11 cellular contexts compared by ENCODE assay signal in genomic region chr14:94077111-94077821, GRCh38. TPM values are rescaled to one million over a fixed set of nuclear protein-coding genes. Genes with fewer than 3 reads are reported as not detected.
DNase-seq lines count a peak whose midpoint lies in the region; ATAC-seq and TF ChIP-seq lines count a peak whose summit lies in the region.
"Had no signal": no experiment of that assay in that cellular context is flagged by ENCODE, and none has a peak within 500 bp of the region (broad histone marks: within the 10 kb centered on the region; RNA-seq: fewer than 3 reads in every experiment).

No MANE protein-coding gene starts in this region.

- H3K4me1 ChIP-seq in lower lobe of right lung: peaks cover 58% of the 10 kb centered on the region
- H3K4me1 ChIP-seq in testis: peaks cover 16% of the 10 kb centered on the region

- H3K9me3 ChIP-seq in lower lobe of right lung (peaks cover 13% of the 10 kb centered on the region), testis (no peaks in the 10 kb centered on the region)

- no peak for DNase-seq in activated T-cell treated with anti-CD3 and anti-CD28 coated beads, Interleukin-2, amount 50 U/mL, for 72 hours
- no peak for DNase-seq in activated T-cell treated with anti-CD3 and anti-CD28 coated beads, Interleukin-2, amount 50 U/mL, for 1 hour
- no peak for DNase-seq in activated naive CD8-positive, alpha-beta T cell treated with anti-CD3 and anti-CD28 coated beads, Interleukin-2, amount 50 U/mL, for 24 hours
- DNase-seq in lower lobe of right lung (no peak), testis (no peak), DMS153 (lab: John Stamatoyannopoulos, UW) (no peak), D341Med (ENCODE audit: low spot score) (no peak), H4 (ENCODE audit: low spot score) (no peak)
- DNase-seq: BE2C, NCI-H1417 treated with DMSO at 0.1 percent for 48 hours, RPMI8226 had no signal

- H3K27me3 ChIP-seq in lower lobe of right lung (ENCODE audit: low read depth) (no peaks in the 10 kb centered on the region), testis (no peaks in the 10 kb centered on the region)
- H3K27me3 ChIP-seq: BE2C had no signal

- peaks cover 31 to 44% of the 10 kb centered on the region in 2 donors for H3K36me3 Mint-ChIP-seq in activated T-cell treated with anti-CD3 and anti-CD28 coated beads, Interleukin-2, amount 50 U/mL, for 72 hours (ENCODE audit: insufficient read depth in 2 of 2)
- H3K36me3 Mint-ChIP-seq in activated naive CD8-positive, alpha-beta T cell treated with anti-CD3 and anti-CD28 coated beads, Interleukin-2, amount 50 U/mL, for 24 hours (ENCODE audit: low read depth): peaks cover 71% of the 10 kb centered on the region

- H3K4me3 Mint-ChIP-seq in activated T-cell treated with anti-CD3 and anti-CD28 coated beads, Interleukin-2, amount 50 U/mL, for 72 hours: peak overlapping the region; percentile 97 to 100
- peak overlapping the region; percentile 99 for H3K4me3 Mint-ChIP-seq in activated naive CD8-positive, alpha-beta T cell treated with anti-CD3 and anti-CD28 coated beads, Interleukin-2, amount 50 U/mL, for 24 hours

- H3K36me3 ChIP-seq in lower lobe of right lung (peaks cover 21% of the 10 kb centered on the region), testis (ENCODE audit: low read depth, missing control alignments) (no peaks in the 10 kb centered on the region)

- peak overlapping the region; percentile 11 for H3K27ac Mint-ChIP-seq in activated T-cell treated with anti-CD3 and anti-CD28 coated beads, Interleukin-2, amount 50 U/mL, for 72 hours
- peak overlapping the region; percentile 71 for H3K27ac Mint-ChIP-seq in activated naive CD8-positive, alpha-beta T cell treated with anti-CD3 and anti-CD28 coated beads, Interleukin-2, amount 50 U/mL, for 24 hours

- ATAC-seq in activated T-cell treated with anti-CD3 and anti-CD28 coated beads, Interleukin-2, amount 50 U/mL, for 72 hours (replicated peaks in 1 of 2): no peak
- no peak for ATAC-seq in activated naive CD8-positive, alpha-beta T cell treated with anti-CD3 and anti-CD28 coated beads, Interleukin-2, amount 50 U/mL, for 24 hours
- ATAC-seq in lower lobe of right lung: no peak

- TF ChIP-seq CTCF in lower lobe of right lung (IDR thresholded peaks at IDR 0.05) (no peak), testis (IDR thresholded peaks at IDR 0.05) (no peak)

- peaks cover 5 to 6% of the 10 kb centered on the region in 2 donors for H3K9me3 Mint-ChIP-seq in activated T-cell treated with anti-CD3 and anti-CD28 coated beads, Interleukin-2, amount 50 U/mL, for 72 hours
- peaks cover 23% of the 10 kb centered on the region for H3K9me3 Mint-ChIP-seq in activated naive CD8-positive, alpha-beta T cell treated with anti-CD3 and anti-CD28 coated beads, Interleukin-2, amount 50 U/mL, for 24 hours

- H3K27me3 Mint-ChIP-seq in activated T-cell treated with anti-CD3 and anti-CD28 coated beads, Interleukin-2, amount 50 U/mL, for 72 hours (ENCODE audit: low read depth): no peaks in the 10 kb centered on the region
- H3K27me3 Mint-ChIP-seq in activated naive CD8-positive, alpha-beta T cell treated with anti-CD3 and anti-CD28 coated beads, Interleukin-2, amount 50 U/mL, for 24 hours: no peaks in the 10 kb centered on the region

- intact Hi-C loops in lower lobe of right lung (cut with DNase I) (no loop called here), testis (cut with DNase I; ENCODE audit: low total_unique reads) (no loop called here)

- H3K27ac ChIP-seq in lower lobe of right lung (no peak overlapping the region), testis (no peak overlapping the region)

- H3K4me1 Mint-ChIP-seq in activated T-cell treated with anti-CD3 and anti-CD28 coated beads, Interleukin-2, amount 50 U/mL, for 72 hours (ENCODE audit: low read depth): peaks cover 64% of the 10 kb centered on the region
- peaks cover 60% of the 10 kb centered on the region for H3K4me1 Mint-ChIP-seq in activated naive CD8-positive, alpha-beta T cell treated with anti-CD3 and anti-CD28 coated beads, Interleukin-2, amount 50 U/mL, for 24 hours

- WGBS in testis, 2 donors: 52 to 56% methylated on average over 7 of the region's 7 CpGs

- no peak for TF ChIP-seq POLR2A in testis (IDR thresholded peaks at IDR 0.05)

- H3K4me3 ChIP-seq in lower lobe of right lung (peak overlapping the region; percentile 85), testis (peak overlapping the region; percentile 16 to 100)

RNA-seq across cellular contexts. Expression of gene DDX24, which starts 3.7 kb away (rescaled TPM):
- 100 to 1,000 TPM; 193 to 197 TPM for total RNA-seq in activated T-cell treated with anti-CD3 and anti-CD28 coated beads, Interleukin-2, amount 50 U/mL, for 72 hours
- 163 TPM for total RNA-seq in lower lobe of right lung
- 100 to 1,000 TPM; 378 to 485 TPM for total RNA-seq in testis
- 431 TPM for polyA plus RNA-seq in testis (ENCODE audit: insufficient read depth, low read depth, low replicate concordance)
- total RNA-seq in H4 (2014; rRNA removed; shearing (Covaris generic)): 110 and 134 TPM in 2 replicates

RNA-seq across cellular contexts. Expression of gene IFI27L1, which starts 3.8 kb away (rescaled TPM):
- total RNA-seq in activated T-cell treated with anti-CD3 and anti-CD28 coated beads, Interleukin-2, amount 50 U/mL, for 72 hours: 10 to 100 TPM; 59.6 to 71.4 TPM
- total RNA-seq in lower lobe of right lung (10.9 TPM), testis (100 to 1,000 TPM; 174 to 219 TPM)
- polyA plus RNA-seq in testis (ENCODE audit: insufficient read depth, low read depth, low replicate concordance): 209 TPM
- 16.1 and 32.8 TPM in 2 replicates for total RNA-seq in H4 (2014; rRNA removed; shearing (Covaris generic))

RNA-seq across cellular contexts. Expression of gene IFI27, which starts 33.3 kb away (rescaled TPM):
- 1 to 10 TPM; 5.1 to 7.7 TPM for total RNA-seq in activated T-cell treated with anti-CD3 and anti-CD28 coated beads, Interleukin-2, amount 50 U/mL, for 72 hours
- total RNA-seq in lower lobe of right lung: 340 TPM
- 100 to 1,000 TPM; 388 to 531 TPM for total RNA-seq in testis
- 312 TPM for polyA plus RNA-seq in testis (ENCODE audit: insufficient read depth, low read depth, low replicate concordance)
- total RNA-seq in H4 (2014; rRNA removed; shearing (Covaris generic)): 2,076 and 2,328 TPM in 2 replicates

RNA-seq across cellular contexts. Expression of gene OTUB2, which starts 51.1 kb away (rescaled TPM):
- 1 to 10 TPM; 1.9 to 2.1 TPM for total RNA-seq in activated T-cell treated with anti-CD3 and anti-CD28 coated beads, Interleukin-2, amount 50 U/mL, for 72 hours
- total RNA-seq in lower lobe of right lung (1.9 TPM), testis (10 to 100 TPM in 1 of 2 donors, 1 to 10 TPM in 1; 8.4 to 19.3 TPM)
- polyA plus RNA-seq in testis (ENCODE audit: insufficient read depth, low read depth, low replicate concordance): 16.8 TPM
- total RNA-seq in H4 (2014; rRNA removed; shearing (Covaris generic)): 1.7 and 2.5 TPM in 2 replicates

RNA-seq across cellular contexts. Expression of gene IFI27L2, which starts 52.1 kb away (rescaled TPM):
- total RNA-seq in activated T-cell treated with anti-CD3 and anti-CD28 coated beads, Interleukin-2, amount 50 U/mL, for 72 hours: 10 to 100 TPM; 52.0 to 66.0 TPM
- total RNA-seq in lower lobe of right lung: 49.7 TPM
- 100 to 1,000 TPM; 182 to 187 TPM for total RNA-seq in testis
- polyA plus RNA-seq in testis (ENCODE audit: insufficient read depth, low read depth, low replicate concordance): 71.8 TPM
- total RNA-seq in H4 (2014; rRNA removed; shearing (Covaris generic)): 109 and 122 TPM in 2 replicates

Comparison
In these comparisons a context has a peak if more than half of its experiments do, and no peak if none do; other contexts are left out.
1. RNA of gene IFI27, which starts 33.3 kb away (total RNA-seq): 2,076 to 2,328 TPM in H4, 388 to 531 TPM in testis and 340 TPM in lower lobe of right lung (single experiment); 5.1 to 7.7 TPM in activated T-cell treated with anti-CD3 and anti-CD28 coated beads, Interleukin-2, amount 50 U/mL, for 72 hours; every median in the first group is over 10 times any median in the second.